ENCODE assay signal across 2 cellular contexts in genomic region chr1:199735660-199736059, GRCh38.
TF ChIP-seq lines count a peak whose summit lies in the region.

No MANE protein-coding gene starts in this region.

TF ChIP-seq in IMR-90, 13 proteins besides CTCF, POLR2A, EP300 and RAD21 (continued from another document):
- TF ChIP-seq ELK1 (IDR thresholded peaks at IDR 0.05; ENCODE audit: borderline replicate concordance, low read depth, low read length): no peak
- no peak for TF ChIP-seq SMC3 (IDR thresholded peaks at IDR 0.05; ENCODE audit: low read depth, low read length)
- TF ChIP-seq NFE2L2 (IDR thresholded peaks at IDR 0.05; ENCODE audit: low read depth, low read length): no peak
- TF ChIP-seq CHD1 (IDR thresholded peaks at IDR 0.05; ENCODE audit: low read depth, low read length): no peak
- TF ChIP-seq BHLHE40 (IDR thresholded peaks at IDR 0.05; ENCODE audit: low read depth, low read length): no peak
- no peak for TF ChIP-seq USF2 (IDR thresholded peaks at IDR 0.05; ENCODE audit: low read depth, low read length)
- no peak for TF ChIP-seq RFX5 (IDR thresholded peaks at IDR 0.05; ENCODE audit: low read depth, low read length)
- TF ChIP-seq RCOR1 (IDR thresholded peaks at IDR 0.05; ENCODE audit: insufficient replicate concordance, low read length): no peak
- no peak for TF ChIP-seq MAFK (IDR thresholded peaks at IDR 0.05; ENCODE audit: low read depth, low read length)

TF ChIP-seq in WTC11, 78 proteins besides CTCF, POLR2A, EP300 and RAD21 (continued from another document):
- TF ChIP-seq ATF6 (CRISPR knock-in tag; IDR thresholded peaks at IDR 0.05) (no peak), TCF7 (CRISPR knock-in tag; IDR thresholded peaks at IDR 0.05; ENCODE audit: low read depth) (no peak), SP1 (CRISPR knock-in tag; conservative IDR thresholded peaks at IDR 0.05) (no peak), ARID4B (CRISPR knock-in tag; IDR thresholded peaks at IDR 0.05; ENCODE audit: borderline replicate concordance) (no peak)
